ENCODE assay signal across 19 cellular contexts in the genomic region with DNA sequence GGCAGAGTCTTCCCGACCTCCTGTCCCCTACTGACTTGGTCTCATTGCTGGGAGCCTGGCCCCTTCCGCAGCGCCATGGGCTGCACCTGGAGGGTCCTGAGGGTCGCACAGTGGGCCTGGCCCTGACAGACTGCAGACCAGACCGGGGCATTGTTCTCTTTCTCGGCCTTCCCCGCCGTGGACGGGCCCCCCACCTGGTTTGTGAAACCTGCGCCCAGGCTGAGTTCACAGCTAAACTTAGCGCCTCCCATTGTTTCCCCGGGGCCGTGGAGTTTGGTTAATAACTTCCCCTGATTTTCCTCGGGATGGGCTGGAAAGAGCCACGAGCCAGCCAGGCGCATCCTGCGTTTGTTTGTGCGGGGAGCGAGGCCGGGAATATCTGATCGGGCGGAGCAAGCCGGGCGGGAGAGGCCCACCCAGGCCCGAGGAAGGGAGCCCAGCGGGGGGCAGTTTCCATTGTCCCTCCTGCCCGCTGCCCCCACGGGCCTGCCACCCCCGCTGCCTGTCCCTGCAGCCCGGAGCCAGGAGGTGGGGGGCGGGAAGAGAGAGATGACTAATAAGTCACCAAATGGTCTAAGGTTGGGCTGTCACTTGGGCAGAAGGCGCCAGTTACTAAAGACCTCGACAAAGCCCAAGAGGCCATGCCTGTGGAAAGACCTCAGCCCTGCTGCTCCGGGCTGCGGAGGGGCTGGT. TPM values are rescaled to one million over a fixed set of nuclear protein-coding genes. Genes with fewer than 3 reads are reported as not detected.
"Had no signal": no experiment of that assay in that cellular context is flagged by ENCODE, and none has a peak within 500 bp of the region (broad histone marks: within the 10 kb centered on the region; RNA-seq: fewer than 3 reads in every experiment).

No MANE protein-coding gene starts in this region.

- H3K4me1 ChIP-seq: sigmoid colon, spleen had no signal

- H3K4me3 ChIP-seq: hepatocyte, sigmoid colon, spleen had no signal

- H3K79me2 ChIP-seq: hepatocyte had no signal

- DNase-seq: activated CD4-positive, alpha-beta memory T cell treated with anti-CD3 and anti-CD28 coated beads for 36 hours; activated CD4-positive, alpha-beta T cell treated with anti-CD3 and anti-CD28 coated beads for 36 hours; activated naive CD4-positive, alpha-beta T cell; activated naive CD8-positive, alpha-beta T cell treated with anti-CD3 and anti-CD28 coated beads for 36 hours; activated T-cell treated with anti-CD3 and anti-CD28 coated beads for 4 hours; amniotic stem cell; caudate nucleus; left colon; sigmoid colon; spleen; stimulated activated naive B cell treated with anti-CD40 and anti-IgM and Interleukin-4, amounts not matched to agents 10 μg/mL and 1 μg/mL and 100 μg/mL, for 72 hours had no signal

- H2AFZ ChIP-seq: hepatocyte had no signal

- H3K27ac ChIP-seq: hepatocyte, sigmoid colon, spleen had no signal

- H3K27me3 ChIP-seq: hepatocyte had no signal

- H3K36me3 ChIP-seq: sigmoid colon, spleen had no signal

- H3K4me2 ChIP-seq: hepatocyte had no signal

- FAIRE-seq: islet of Langerhans, TTC549 had no signal

- ATAC-seq: activated CD4-positive, alpha-beta T cell treated with anti-CD3 and anti-CD28 coated beads for 36 hours; esophagus mucosa; left colon; stimulated activated naive B cell treated with anti-CD40 and anti-IgM and Interleukin-4, amounts not matched to agents 10 μg/mL and 1 μg/mL and 100 μg/mL, for 72 hours; WTC11 had no signal

RNA-seq across cellular contexts. Expression of a gene that starts 39.1 kb away (rescaled TPM):
- total RNA-seq: activated CD4-positive, alpha-beta T cell treated with anti-CD3 and anti-CD28 coated beads for 36 hours; mononuclear cell; osteoblast; T-helper 2 cell treated with Interferon-gamma antibody and Interleukin-4, amounts not matched to agents 100 ng/mL and 5 ng/mL, for 36 hours had no signal
